ENCODE assay signal across 8 cellular contexts in the genomic region with DNA sequence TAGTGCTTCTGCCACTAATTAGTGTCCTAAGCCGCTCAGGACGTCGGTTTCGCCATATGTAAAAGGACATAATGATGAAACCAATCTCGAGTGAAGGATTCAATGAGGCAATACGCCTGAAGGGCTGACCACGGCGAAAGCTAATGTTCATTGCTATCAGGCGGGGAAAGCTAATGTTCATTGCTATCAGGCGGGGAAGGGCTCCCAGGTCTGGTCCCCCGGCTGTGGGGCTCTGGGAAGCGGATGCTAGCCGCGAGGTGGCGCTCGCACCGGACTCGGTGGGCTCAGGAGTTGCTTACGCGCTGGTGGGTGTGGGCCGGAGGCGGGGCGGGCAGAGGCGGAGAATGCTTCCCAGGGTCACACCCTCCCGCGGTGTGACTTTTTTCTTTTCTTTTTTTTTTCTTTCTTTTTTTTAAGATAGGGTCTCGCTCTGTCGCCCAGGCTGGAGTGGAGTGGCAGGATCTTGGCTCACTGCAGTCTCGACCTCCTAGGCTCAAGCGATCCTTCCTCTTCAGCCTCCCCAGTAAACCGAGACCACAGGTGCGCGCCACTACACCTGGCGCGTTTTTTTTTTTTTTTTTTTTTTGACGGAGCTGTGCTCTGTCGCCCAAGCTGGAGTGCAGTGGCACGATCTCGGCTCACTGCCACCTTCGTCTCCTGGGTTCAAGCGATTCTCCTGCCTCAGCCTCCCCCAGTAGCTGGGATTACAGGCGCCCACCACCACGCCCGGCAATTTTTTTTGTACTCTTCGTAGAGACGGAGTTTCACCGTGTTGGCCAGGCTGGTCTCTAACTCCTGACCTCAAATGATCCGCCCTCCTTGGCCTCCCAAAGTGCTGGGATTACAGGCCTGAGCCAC. TPM values are rescaled to one million over a fixed set of nuclear protein-coding genes. Genes with fewer than 3 reads are reported as not detected.
DNase-seq lines count a peak whose midpoint lies in the region; ATAC-seq and TF ChIP-seq lines count a peak whose summit lies in the region.

No MANE protein-coding gene starts in this region.

- no peaks in the 10 kb centered on the region for H3K9me3 Mint-ChIP-seq in activated CD4-positive, alpha-beta memory T cell treated with anti-CD3 and anti-CD28 coated beads, Interleukin-2, amount 10 ng/mL, durations not matched to agents 7 days and 5 days

- H3K4me1 ChIP-seq in duodenal mucosa (ENCODE audit: control insufficient read depth in 1 of 2, insufficient read depth in 2 of 2, low read length in 2 of 2): peaks cover 0 to 14% of the 10 kb centered on the region in 2 donors
- peaks cover 0 to 5% of the 10 kb centered on the region in 2 donors for H3K4me1 ChIP-seq in lung (ENCODE audit: control insufficient read depth in 2 of 2, insufficient read depth in 2 of 2, low read length in 2 of 2)

- no peaks in the 10 kb centered on the region for H3K36me3 Mint-ChIP-seq in activated CD4-positive, alpha-beta memory T cell treated with anti-CD3 and anti-CD28 coated beads, Interleukin-2, amount 10 ng/mL, durations not matched to agents 7 days and 5 days (ENCODE audit: low read depth)

- peak; percentile 88 for ATAC-seq in HG03432 (IDR thresholded peaks at IDR 0.05; ENCODE audit: unreplicated experiment)
- peak; percentile 77 for ATAC-seq in lung (ENCODE audit: insufficient read depth, low FRiP score)
- no peak for ATAC-seq in GM18873 (IDR thresholded peaks at IDR 0.05; ENCODE audit: low FRiP score, unreplicated experiment)

- H3K9ac ChIP-seq in duodenal mucosa (ENCODE audit: low read depth in 1 of 2, low read length in 2 of 2): no peak overlapping the region

- peak; percentile 80 for TF ChIP-seq CTCF in lung (IDR thresholded peaks at IDR 0.05; ENCODE audit: control extremely low read depth, extremely low read depth)

- CTCF ChIA-PET in activated CD4-positive, alpha-beta memory T cell treated with anti-CD3 and anti-CD28 coated beads, Interleukin-2, amount 10 ng/mL, durations not matched to agents 7 days and 5 days (lab: Charles Lee): interaction anchor here (0.6 to 8.1 kb wide), 28 partner anchors 9 to 264 kb away, joined by 3 to 112 read pairs (median 5); a partner anchor contains a TSS

- peaks cover 22% of the 10 kb centered on the region for H3K4me1 Mint-ChIP-seq in activated CD4-positive, alpha-beta memory T cell treated with anti-CD3 and anti-CD28 coated beads, Interleukin-2, amount 10 ng/mL, durations not matched to agents 7 days and 5 days

- H3K27me3 ChIP-seq in duodenal mucosa (ENCODE audit: control insufficient read depth in 1 of 2, insufficient read depth in 2 of 2, low read length in 2 of 2) (peaks cover 22 to 24% of the 10 kb centered on the region in 2 donors), lung (ENCODE audit: control insufficient read depth, insufficient read depth) (no peaks in the 10 kb centered on the region)

- H3K4me3 Mint-ChIP-seq in activated CD4-positive, alpha-beta memory T cell treated with anti-CD3 and anti-CD28 coated beads, Interleukin-2, amount 10 ng/mL, durations not matched to agents 7 days and 5 days: peak overlapping the region; percentile 49

- H3K9me3 ChIP-seq in duodenal mucosa (ENCODE audit: control insufficient read depth in 1 of 2, low read length in 2 of 2): no peaks in the 10 kb centered on the region
- H3K9me3 ChIP-seq in lung (ENCODE audit: control insufficient read depth in 2 of 2, insufficient read depth in 1 of 2, low read length in 1 of 2): no peaks in the 10 kb centered on the region

- DNase-seq in GDM1 (lab: John Stamatoyannopoulos, UW): peak; percentile 80
- DNase-seq in NCI-H526 treated with DMSO at 0.1 percent for 48 hours (lab: John Stamatoyannopoulos, UW): peak; percentile 86
- peak; percentile 87 for DNase-seq in activated CD4-positive, alpha-beta memory T cell treated with anti-CD3 and anti-CD28 coated beads, Interleukin-2, amount 10 ng/mL, durations not matched to agents 7 days and 5 days
- peak; percentile 87 for DNase-seq in lung (ENCODE audit: low spot score)
- peak; percentile 76 for DNase-seq in stimulated activated CD8-positive, alpha-beta memory T cell treated with anti-CD3 and anti-CD28 coated beads, Interleukin-12 subunit alpha, Interleukin-12 subunit beta, amount 100 ng/mL, for 1 hour (ENCODE audit: low read depth)

- H3K36me3 ChIP-seq in duodenal mucosa (ENCODE audit: control insufficient read depth in 1 of 2, insufficient read depth in 2 of 2, low read length in 2 of 2) (no peaks in the 10 kb centered on the region), lung (ENCODE audit: control insufficient read depth in 2 of 2, insufficient read depth in 2 of 2, low read length in 2 of 2) (no peaks in the 10 kb centered on the region)

- H3K27ac ChIP-seq in duodenal mucosa (ENCODE audit: low read depth, low read length) (no peak overlapping the region), lung (ENCODE audit: low read depth in 1 of 2, low read length in 1 of 2) (peak overlapping the region; percentile 63 to 81)

- POLR2A ChIA-PET in activated CD4-positive, alpha-beta memory T cell treated with anti-CD3 and anti-CD28 coated beads, Interleukin-2, amount 10 ng/mL, durations not matched to agents 7 days and 5 days (lab: Charles Lee): interaction anchor here (0.6 to 0.7 kb wide), 2 partner anchors 31 to 164 kb away, joined by 3 read pairs; a partner anchor contains a TSS

- H3K4me3 ChIP-seq in duodenal mucosa (ENCODE audit: low read depth in 1 of 2, low read length in 2 of 2) (peak overlapping the region; percentile 23 to 28), lung (no peak overlapping the region)

- WGBS in lung, 2 donors: 6 to 11% methylated on average over 47 to 48 of the region's 48 CpGs

- no peak overlapping the region for H3K27ac Mint-ChIP-seq in activated CD4-positive, alpha-beta memory T cell treated with anti-CD3 and anti-CD28 coated beads, Interleukin-2, amount 10 ng/mL, durations not matched to agents 7 days and 5 days

- peaks cover 56% of the 10 kb centered on the region for H3K27me3 Mint-ChIP-seq in activated CD4-positive, alpha-beta memory T cell treated with anti-CD3 and anti-CD28 coated beads, Interleukin-2, amount 10 ng/mL, durations not matched to agents 7 days and 5 days

RNA-seq across cellular contexts. Expression of a gene that starts 1.1 kb away (rescaled TPM):
- total RNA-seq in activated CD4-positive, alpha-beta memory T cell treated with anti-CD3 and anti-CD28 coated beads, Interleukin-2, amount 10 ng/mL, durations not matched to agents 7 days and 5 days: under 1 TPM in 1 of 2 experiments, not detected in 1; 0.05 TPM
- total RNA-seq in lung: 10 to 100 TPM; 15.1 to 15.3 TPM
- 10 to 100 TPM in 1 of 2 donors, 1 to 10 TPM in 1; 7.6 to 10.7 TPM for polyA plus RNA-seq in lung

RNA-seq across cellular contexts. Expression of a gene that starts 28.0 kb away (rescaled TPM):
- total RNA-seq in activated CD4-positive, alpha-beta memory T cell treated with anti-CD3 and anti-CD28 coated beads, Interleukin-2, amount 10 ng/mL, durations not matched to agents 7 days and 5 days: not detected
- 10 to 100 TPM in 1 of 2 donors, 1 to 10 TPM in 1; 4.9 to 17.2 TPM for total RNA-seq in lung
- polyA plus RNA-seq in lung: 1 to 10 TPM; 3.4 to 3.5 TPM

RNA-seq across cellular contexts. Expression of a gene that starts 31.8 kb away (rescaled TPM):
- total RNA-seq in activated CD4-positive, alpha-beta memory T cell treated with anti-CD3 and anti-CD28 coated beads, Interleukin-2, amount 10 ng/mL, durations not matched to agents 7 days and 5 days: 1 to 10 TPM; 1.6 to 1.8 TPM
- under 1 TPM in 1 of 2 donors, not detected in 1; 0.61 TPM for total RNA-seq in lung
- polyA plus RNA-seq in lung: under 1 TPM; 0.15 to 0.24 TPM

RNA-seq across cellular contexts. Expression of a gene that starts 33.5 kb away (rescaled TPM):
- total RNA-seq in activated CD4-positive, alpha-beta memory T cell treated with anti-CD3 and anti-CD28 coated beads, Interleukin-2, amount 10 ng/mL, durations not matched to agents 7 days and 5 days: under 1 TPM; 0.08 to 0.13 TPM
- not detected for total RNA-seq in lung
- not detected for polyA plus RNA-seq in lung

Comparison
In these comparisons a context has a peak if more than half of its experiments do, and no peak if none do; other contexts are left out.
1. RNA of a gene that starts 1.1 kb away (total RNA-seq): 15.1 to 15.3 TPM in lung; 0.05 TPM in activated CD4-positive, alpha-beta memory T cell treated with anti-CD3 and anti-CD28 coated beads, Interleukin-2, amount 10 ng/mL, durations not matched to agents 7 days and 5 days; every median in the first group is over 10 times any median in the second.
2. RNA of a gene that starts 28.0 kb away (total RNA-seq): 4.9 to 17.2 TPM in lung; not detected in activated CD4-positive, alpha-beta memory T cell treated with anti-CD3 and anti-CD28 coated beads, Interleukin-2, amount 10 ng/mL, durations not matched to agents 7 days and 5 days; every median in the first group is over 4 times any median in the second.
3. Peak in every context shown above with its lines, with median percentiles within 50 percentile points of each other: DNase-seq.